Comparison of ENCODE assay signal across 8 cellular contexts in the genomic region with DNA sequence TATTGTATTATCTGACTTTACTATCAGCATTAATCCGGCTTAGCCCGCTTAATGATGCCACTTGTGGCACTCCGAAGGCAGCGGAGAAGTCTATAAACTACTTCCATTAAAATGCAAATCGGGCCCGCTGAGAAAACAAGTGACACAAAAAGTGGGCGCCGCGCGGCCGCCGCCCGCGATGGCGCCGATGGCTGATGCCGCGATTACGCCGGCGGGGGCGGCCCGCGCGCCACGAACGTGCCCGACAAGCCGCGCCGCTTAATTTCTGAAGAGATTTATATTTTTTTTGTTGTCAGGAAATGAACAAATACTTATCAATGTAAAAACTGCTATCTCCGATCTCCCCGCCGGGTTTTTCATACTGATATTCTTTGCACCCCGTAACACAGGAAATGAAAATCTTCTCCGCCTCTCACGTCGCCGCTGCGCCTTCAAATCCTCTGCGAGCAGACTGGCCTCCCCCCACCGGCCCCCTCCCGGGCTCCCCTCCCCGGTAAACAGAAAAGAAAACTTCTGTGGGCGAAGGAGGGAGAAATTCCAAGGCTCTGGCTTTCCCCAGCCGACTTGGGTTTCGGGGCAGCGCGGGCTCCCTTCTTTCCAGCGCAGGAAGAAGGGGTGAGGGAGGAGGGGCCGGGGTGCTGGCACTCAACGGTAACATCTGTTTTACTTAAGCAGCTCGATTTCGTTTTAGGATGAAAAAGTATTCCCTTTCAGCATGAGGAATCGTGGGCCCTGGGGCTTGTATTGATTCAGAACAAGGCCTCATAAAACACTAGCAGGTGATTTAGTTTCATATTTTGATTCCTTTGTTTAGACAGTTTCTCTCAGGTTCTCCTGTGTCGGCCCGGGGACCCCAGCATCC.
A peak's percentile ranks its signal among the peaks of the same experiment; 100 is the strongest.
DNase-seq lines count a peak whose midpoint lies in the region; ATAC-seq lines count a peak whose summit lies in the region.

No MANE protein-coding gene starts in this region.

- DNase-seq in activated CD4-positive, alpha-beta memory T cell treated with anti-CD3 and anti-CD28 coated beads, Interleukin-2, amount 10 ng/mL, durations not matched to agents 7 days and 5 days: peak; percentile 72
- peak; percentile 13 to 34 (median 28) for DNase-seq in effector memory CD4-positive, alpha-beta T cell
- DNase-seq in stimulated activated CD8-positive, alpha-beta memory T cell treated with anti-CD3 and anti-CD28 coated beads, Interleukin-2, amount 100 ng/mL, for 48 hours (ENCODE audit: low read depth in 2 of 2): peak; percentile 42 to 53
- DNase-seq in H4 (ENCODE audit: low spot score): no peak

- H3K4me3 Mint-ChIP-seq in activated CD4-positive, alpha-beta memory T cell treated with anti-CD3 and anti-CD28 coated beads, Interleukin-2, amount 10 ng/mL, durations not matched to agents 7 days and 5 days: peak overlapping the region; percentile 79

- no peaks in the 10 kb centered on the region for H3K9me3 Mint-ChIP-seq in activated CD4-positive, alpha-beta memory T cell treated with anti-CD3 and anti-CD28 coated beads, Interleukin-2, amount 10 ng/mL, durations not matched to agents 7 days and 5 days

- no peaks in the 10 kb centered on the region for H3K9me3 ChIP-seq in effector memory CD4-positive, alpha-beta T cell (ENCODE audit: control insufficient read depth, low read length)
- H3K9me3 ChIP-seq in mononuclear cell (ENCODE audit: low read depth, low read length): no peaks in the 10 kb centered on the region

- H3K4me3 ChIP-seq in ACC112 (ENCODE audit: low read depth, low read length) (peak overlapping the region; percentile 87), mononuclear cell (ENCODE audit: low read length) (peak overlapping the region; percentile 48)
- H3K4me3 ChIP-seq in effector memory CD4-positive, alpha-beta T cell (ENCODE audit: insufficient read depth, low read depth, low read length, poor library complexity, severe bottlenecking): peak overlapping the region; percentile 69

- peak overlapping the region; percentile 99 for H2AFZ ChIP-seq in ACC112 (ENCODE audit: low read length, unreplicated experiment)

- H3K4me1 Mint-ChIP-seq in activated CD4-positive, alpha-beta memory T cell treated with anti-CD3 and anti-CD28 coated beads, Interleukin-2, amount 10 ng/mL, durations not matched to agents 7 days and 5 days: peaks cover 5% of the 10 kb centered on the region

- peaks cover 4% of the 10 kb centered on the region for H3K4me1 ChIP-seq in ACC112 (ENCODE audit: control insufficient read depth, insufficient read depth, low read length, unreplicated experiment)
- H3K4me1 ChIP-seq in effector memory CD4-positive, alpha-beta T cell (ENCODE audit: control insufficient read depth, insufficient read depth, low read length, poor library complexity, severe bottlenecking): peaks cover 6% of the 10 kb centered on the region
- H3K4me1 ChIP-seq in mononuclear cell (ENCODE audit: insufficient read depth, low read length): peaks cover 4% of the 10 kb centered on the region

- no peaks in the 10 kb centered on the region for H3K79me2 ChIP-seq in ACC112 (ENCODE audit: control insufficient read depth, insufficient read depth, low read length, unreplicated experiment)

- no peaks in the 10 kb centered on the region for H3K36me3 Mint-ChIP-seq in activated CD4-positive, alpha-beta memory T cell treated with anti-CD3 and anti-CD28 coated beads, Interleukin-2, amount 10 ng/mL, durations not matched to agents 7 days and 5 days (ENCODE audit: low read depth)

- peaks cover 6% of the 10 kb centered on the region for H3K27me3 Mint-ChIP-seq in activated CD4-positive, alpha-beta memory T cell treated with anti-CD3 and anti-CD28 coated beads, Interleukin-2, amount 10 ng/mL, durations not matched to agents 7 days and 5 days

- H3K27ac Mint-ChIP-seq in activated CD4-positive, alpha-beta memory T cell treated with anti-CD3 and anti-CD28 coated beads, Interleukin-2, amount 10 ng/mL, durations not matched to agents 7 days and 5 days: peak overlapping the region; percentile 89

- CTCF ChIA-PET in activated CD4-positive, alpha-beta memory T cell treated with anti-CD3 and anti-CD28 coated beads, Interleukin-2, amount 10 ng/mL, durations not matched to agents 7 days and 5 days (lab: Charles Lee): no interaction called here

- POLR2A ChIA-PET in activated CD4-positive, alpha-beta memory T cell treated with anti-CD3 and anti-CD28 coated beads, Interleukin-2, amount 10 ng/mL, durations not matched to agents 7 days and 5 days (lab: Charles Lee): interaction anchor here (0.6 kb wide), 1 partner anchor 10 kb away, joined by 4 read pairs; no protein-coding TSS in a partner anchor

- ATAC-seq in GM19025 (IDR thresholded peaks at IDR 0.05; ENCODE audit: low read depth, unreplicated experiment): peak; percentile 66
- ATAC-seq in HG03571 (IDR thresholded peaks at IDR 0.05; ENCODE audit: unreplicated experiment): peak; percentile 50

- H3K36me3 ChIP-seq in ACC112 (ENCODE audit: insufficient read depth, low read length): no peaks in the 10 kb centered on the region
- H3K36me3 ChIP-seq in effector memory CD4-positive, alpha-beta T cell (ENCODE audit: control insufficient read depth, insufficient read depth, low read length): no peaks in the 10 kb centered on the region

- peak overlapping the region; percentile 87 for H3K27ac ChIP-seq in ACC112 (ENCODE audit: low read depth, low read length)
- peak overlapping the region; percentile 80 for H3K27ac ChIP-seq in effector memory CD4-positive, alpha-beta T cell (ENCODE audit: insufficient read depth, low read length, poor library complexity, severe bottlenecking)

- peaks cover 12% of the 10 kb centered on the region; the same call in 1 of the 2 replicates for H3K27me3 ChIP-seq in ACC112 (ENCODE audit: insufficient read depth, low read length)
- no peaks in the 10 kb centered on the region for H3K27me3 ChIP-seq in effector memory CD4-positive, alpha-beta T cell (replicated peaks; ENCODE audit: control insufficient read depth, insufficient read depth, low read length, poor library complexity, severe bottlenecking)
- peaks cover 38% of the 10 kb centered on the region for H3K27me3 ChIP-seq in mononuclear cell (ENCODE audit: insufficient read depth, low read length)
